ENCODE assay signal across 30 cellular contexts in the genomic region with DNA sequence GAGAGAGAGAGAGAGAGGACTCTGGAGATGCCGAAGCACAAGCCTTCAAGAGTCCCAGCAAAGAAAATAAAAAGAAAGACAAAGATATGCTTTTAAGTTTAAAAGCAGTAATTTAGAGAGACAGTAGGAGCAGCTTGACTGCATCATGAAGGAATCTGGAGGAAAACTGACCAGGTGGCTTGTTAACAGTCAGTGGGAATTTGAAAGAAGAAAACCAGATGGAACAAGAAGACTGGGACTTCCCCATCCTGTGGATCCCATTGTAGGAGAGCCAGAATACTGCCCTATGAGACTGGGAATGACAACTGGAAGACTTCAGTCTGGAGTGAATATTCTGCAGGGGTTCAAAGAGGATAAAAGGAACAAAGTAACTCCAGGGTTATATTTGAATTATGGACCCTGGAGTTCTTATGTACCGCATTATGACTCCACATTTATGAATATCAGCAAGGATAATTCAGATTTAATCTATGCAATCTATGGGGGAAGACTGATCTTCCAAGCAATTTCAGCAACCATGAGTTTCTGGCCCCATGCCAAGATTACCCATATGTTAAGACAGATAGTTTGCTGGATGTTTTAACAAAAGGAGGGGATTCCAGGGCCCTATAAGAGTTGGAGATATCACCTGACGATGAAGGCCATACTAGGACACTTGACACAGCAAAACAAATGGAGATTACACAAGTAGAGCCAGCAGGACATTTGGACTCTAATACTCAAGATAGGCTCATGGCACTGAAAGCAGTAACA. TPM values are rescaled to one million over a fixed set of nuclear protein-coding genes. Genes with fewer than 3 reads are reported as not detected.
DNase-seq lines count a peak whose midpoint lies in the region; ATAC-seq lines count a peak whose summit lies in the region.
"Had no signal": no experiment of that assay in that cellular context is flagged by ENCODE, and none has a peak within 500 bp of the region (broad histone marks: within the 10 kb centered on the region; RNA-seq: fewer than 3 reads in every experiment).

No MANE protein-coding gene starts in this region.

- DNase-seq in NCI-H82 (lab: John Stamatoyannopoulos, UW) = peak; percentile 19
- no peak for DNase-seq in NCI-H82 treated with DMSO at 0.1 percent for 48 hours (lab: John Stamatoyannopoulos, UW; ENCODE audit: unreplicated experiment)
- DNase-seq in LHCN-M2 (ENCODE audit: low read depth) = peak; percentile 10
- DNase-seq in effector memory CD8-positive, alpha-beta T cell = no peak
- DNase-seq in myocyte (ENCODE audit: low read depth) = peak; percentile 16
- DNase-seq in activated CD4-positive, alpha-beta T cell treated with anti-CD3 and anti-CD28 coated beads, Interleukin-2, amount 10 ng/mL, durations not matched to agents 7 days and 5 days = no peak
- DNase-seq in activated CD4-positive, CD25-positive, alpha-beta regulatory T cell (lab: John Stamatoyannopoulos, UW) = no peak
- DNase-seq: activated CD4-positive, alpha-beta T cell treated with anti-CD3 and anti-CD28 coated beads for 48 hours; activated T-cell treated with anti-CD3 and anti-CD28 coated beads, Interleukin-2, amount 50 U/mL, for 4 hours; AML-193; body of pancreas; CD4-positive, alpha-beta T cell; effector CD4-positive, alpha-beta T cell; foreskin melanocyte; hypothalamus; immature natural killer cell; Kasumi-1; left colon; naive thymus-derived CD4-positive, alpha-beta T cell; NCI-H1694 treated with DMSO at 0.1 percent for 48 hours; NCI-H774; stimulated activated naive CD8-positive, alpha-beta T cell treated with anti-CD3 and anti-CD28 coated beads, Interleukin-15, amount 100 ng/mL, for 72 hours; tibial artery had no signal

- peaks cover 26% of the 10 kb centered on the region for H3K36me3 Mint-ChIP-seq in effector memory CD8-positive, alpha-beta T cell (ENCODE audit: insufficient read depth)
- H3K36me3 Mint-ChIP-seq in activated CD4-positive, alpha-beta T cell treated with anti-CD3 and anti-CD28 coated beads, Interleukin-2, amount 10 ng/mL, durations not matched to agents 7 days and 5 days (ENCODE audit: low read depth) = peaks cover 58% of the 10 kb centered on the region

- ATAC-seq in effector memory CD8-positive, alpha-beta T cell (replicated peaks) = no peak
- ATAC-seq in HG02571 (IDR thresholded peaks at IDR 0.05; ENCODE audit: unreplicated experiment) = no peak
- ATAC-seq: activated T-cell treated with anti-CD3 and anti-CD28 coated beads, Interleukin-2, amount 50 U/mL, for 4 hours; body of pancreas; left colon; naive thymus-derived CD4-positive, alpha-beta T cell; stimulated activated naive CD8-positive, alpha-beta T cell treated with anti-CD3 and anti-CD28 coated beads, Interleukin-15, amount 100 ng/mL, for 72 hours had no signal

- CTCF ChIA-PET in activated CD4-positive, alpha-beta T cell treated with anti-CD3 and anti-CD28 coated beads, Interleukin-2, amount 10 ng/mL, durations not matched to agents 7 days and 5 days (lab: Charles Lee) = no interaction called here

- H3K4me3 Mint-ChIP-seq in effector memory CD8-positive, alpha-beta T cell = no peak overlapping the region
- no peak overlapping the region for H3K4me3 Mint-ChIP-seq in activated CD4-positive, alpha-beta T cell treated with anti-CD3 and anti-CD28 coated beads, Interleukin-2, amount 10 ng/mL, durations not matched to agents 7 days and 5 days
- H3K4me3 Mint-ChIP-seq: activated T-cell treated with anti-CD3 and anti-CD28 coated beads, Interleukin-2, amount 50 U/mL, for 4 hours; CD4-positive, alpha-beta T cell; immature natural killer cell; naive thymus-derived CD4-positive, alpha-beta T cell; stimulated activated naive CD8-positive, alpha-beta T cell treated with anti-CD3 and anti-CD28 coated beads, Interleukin-15, amount 100 ng/mL, for 72 hours had no signal

- POLR2A ChIA-PET in activated CD4-positive, alpha-beta T cell treated with anti-CD3 and anti-CD28 coated beads, Interleukin-2, amount 10 ng/mL, durations not matched to agents 7 days and 5 days (lab: Charles Lee) = no interaction called here

- H3K27me3 Mint-ChIP-seq in effector memory CD8-positive, alpha-beta T cell = no peaks in the 10 kb centered on the region
- no peaks in the 10 kb centered on the region for H3K27me3 Mint-ChIP-seq in activated CD4-positive, alpha-beta T cell treated with anti-CD3 and anti-CD28 coated beads, Interleukin-2, amount 10 ng/mL, durations not matched to agents 7 days and 5 days
- H3K27me3 Mint-ChIP-seq: CD4-positive, alpha-beta T cell; naive thymus-derived CD4-positive, alpha-beta T cell; stimulated activated naive CD8-positive, alpha-beta T cell treated with anti-CD3 and anti-CD28 coated beads, Interleukin-15, amount 100 ng/mL, for 72 hours had no signal

- H3K9me3 Mint-ChIP-seq in effector memory CD8-positive, alpha-beta T cell = no peaks in the 10 kb centered on the region
- H3K9me3 Mint-ChIP-seq in activated CD4-positive, alpha-beta T cell treated with anti-CD3 and anti-CD28 coated beads, Interleukin-2, amount 10 ng/mL, durations not matched to agents 7 days and 5 days = peaks cover 17% of the 10 kb centered on the region
- H3K9me3 Mint-ChIP-seq: CD4-positive, alpha-beta T cell; immature natural killer cell had no signal

- H3K4me1 Mint-ChIP-seq in effector memory CD8-positive, alpha-beta T cell (ENCODE audit: low read depth in 2 of 2) = peaks cover 11 to 25% of the 10 kb centered on the region in 2 donors
- no peaks in the 10 kb centered on the region for H3K4me1 Mint-ChIP-seq in activated CD4-positive, alpha-beta T cell treated with anti-CD3 and anti-CD28 coated beads, Interleukin-2, amount 10 ng/mL, durations not matched to agents 7 days and 5 days

- H3K27ac Mint-ChIP-seq in effector memory CD8-positive, alpha-beta T cell = peak overlapping the region; percentile 11 to 84
- no peak overlapping the region for H3K27ac Mint-ChIP-seq in activated CD4-positive, alpha-beta T cell treated with anti-CD3 and anti-CD28 coated beads, Interleukin-2, amount 10 ng/mL, durations not matched to agents 7 days and 5 days
- H3K27ac Mint-ChIP-seq: CD4-positive, alpha-beta T cell; stimulated activated naive CD8-positive, alpha-beta T cell treated with anti-CD3 and anti-CD28 coated beads, Interleukin-15, amount 100 ng/mL, for 72 hours had no signal

RNA-seq across cellular contexts. Expression of gene PLN, which starts 46.1 kb away (rescaled TPM):
- total RNA-seq in LHCN-M2 (2014; rRNA removed) (not detected in 2 replicates), myocyte (0.10 and 1.4 TPM in 2 replicates)
- 0.02 TPM for polyA plus RNA-seq in LHCN-M2 (2012)
- 0.30 TPM for polyA plus RNA-seq in myocyte (2012)
- not detected for total RNA-seq in activated CD4-positive, alpha-beta T cell treated with anti-CD3 and anti-CD28 coated beads, Interleukin-2, amount 10 ng/mL, durations not matched to agents 7 days and 5 days
- total RNA-seq: A172; CD4-positive, alpha-beta T cell; chondrocyte; epithelial cell of proximal tubule; OCI-LY7; pulmonary artery endothelial cell; T-helper 2 cell treated with Interferon-gamma antibody and Interleukin-4, amounts not matched to agents 100 ng/mL and 5 ng/mL, for 36 hours had no signal

Comparison
In these comparisons a context has a peak if more than half of its experiments do, and no peak if none do; other contexts are left out.
1. DNase-seq: peak in NCI-H82 (single experiment), LHCN-M2 (single experiment) and myocyte (single experiment); none in NCI-H82 treated with DMSO at 0.1 percent for 48 hours (single experiment), effector memory CD8-positive, alpha-beta T cell (0 of 3), activated CD4-positive, alpha-beta T cell treated with anti-CD3 and anti-CD28 coated beads, Interleukin-2, amount 10 ng/mL, durations not matched to agents 7 days and 5 days (single experiment) and activated CD4-positive, CD25-positive, alpha-beta regulatory T cell (0 of 4).